30 cellular contexts compared by ENCODE assay signal in the genomic region with DNA sequence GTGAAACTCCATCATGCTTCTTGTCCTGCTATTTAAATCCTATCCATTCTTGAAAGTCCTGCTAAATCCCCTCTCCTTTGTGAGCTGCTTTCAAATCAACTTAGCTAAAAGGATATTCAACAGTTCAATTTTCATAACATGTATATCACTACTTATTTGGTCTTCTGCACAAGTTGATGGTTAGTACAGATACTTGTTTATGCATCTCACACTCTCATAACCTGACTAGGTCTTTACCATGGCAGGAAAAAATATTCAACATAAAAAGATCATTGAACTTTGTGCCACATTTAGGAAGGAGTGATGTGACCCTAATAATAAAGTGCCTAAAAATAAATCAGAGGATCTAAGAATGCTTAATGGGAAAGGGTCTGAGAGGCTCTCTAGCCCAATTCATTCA.
"Had no signal": no experiment of that assay in that cellular context is flagged by ENCODE, and none has a peak within 500 bp of the region (broad histone marks: within the 10 kb centered on the region; RNA-seq: fewer than 3 reads in every experiment).

No MANE protein-coding gene starts in this region.

- H3K9ac ChIP-seq: neural progenitor cell, parathyroid adenoma had no signal

- H3K36me3 Mint-ChIP-seq: natural killer cell, type B pancreatic cell had no signal

- H3K27me3 Mint-ChIP-seq: progenitor cell of endocrine pancreas; stimulated activated memory B cell treated with anti-CD40 and anti-IgM and Interleukin-4, amounts not matched to agents 10 μg/mL and 1 μg/mL and 100 μg/mL, for 72 hours; stimulated activated naive CD8-positive, alpha-beta T cell treated with anti-CD3 and anti-CD28 coated beads, Interleukin-15, amount 100 ng/mL, for 72 hours; type B pancreatic cell had no signal

- H3K36me3 ChIP-seq: ovary, uterus had no signal

- ATAC-seq: natural killer cell; right cardiac atrium; sciatic nerve; stimulated activated memory B cell treated with anti-CD40 and anti-IgM and Interleukin-4, amounts not matched to agents 10 μg/mL and 1 μg/mL and 100 μg/mL, for 72 hours; stimulated activated naive CD8-positive, alpha-beta T cell treated with anti-CD3 and anti-CD28 coated beads, Interleukin-15, amount 100 ng/mL, for 72 hours; stimulated activated naive CD8-positive, alpha-beta T cell treated with anti-CD3 and anti-CD28 coated beads, Interleukin-15, Interleukin-2, amounts not matched to agents 100 U/mL and 50 U/mL, for 24 hours; upper lobe of right lung had no signal

- H3K4me2 ChIP-seq: neural progenitor cell, smooth muscle cell had no signal

- H3K4me3 Mint-ChIP-seq: natural killer cell; nephron; neural progenitor cell; stimulated activated memory B cell treated with anti-CD40 and anti-IgM and Interleukin-4, amounts not matched to agents 10 μg/mL and 1 μg/mL and 100 μg/mL, for 72 hours; stimulated activated naive CD8-positive, alpha-beta T cell treated with anti-CD3 and anti-CD28 coated beads, Interleukin-15, amount 100 ng/mL, for 72 hours; type B pancreatic cell had no signal

- H3K79me2 ChIP-seq: parathyroid adenoma had no signal

- H2AFZ ChIP-seq: neural progenitor cell, parathyroid adenoma had no signal

- H3K27ac Mint-ChIP-seq: natural killer cell; nephron; neural progenitor cell; progenitor cell of endocrine pancreas; stimulated activated memory B cell treated with anti-CD40 and anti-IgM and Interleukin-4, amounts not matched to agents 10 μg/mL and 1 μg/mL and 100 μg/mL, for 72 hours; stimulated activated naive CD8-positive, alpha-beta T cell treated with anti-CD3 and anti-CD28 coated beads, Interleukin-15, amount 100 ng/mL, for 72 hours; type B pancreatic cell had no signal

- H3K27me3 ChIP-seq: neural progenitor cell, ovary, spleen, suprapubic skin, testis, tibial artery, transverse colon, upper lobe of right lung, uterus had no signal

- H3K9me3 Mint-ChIP-seq: natural killer cell; nephron; neural progenitor cell; stimulated activated memory B cell treated with anti-CD40 and anti-IgM and Interleukin-4, amounts not matched to agents 10 μg/mL and 1 μg/mL and 100 μg/mL, for 72 hours; stimulated activated naive CD8-positive, alpha-beta T cell treated with anti-CD3 and anti-CD28 coated beads, Interleukin-15, amount 100 ng/mL, for 72 hours; type B pancreatic cell had no signal

- DNase-seq: natural killer cell; occipital lobe; ovary; posterior cingulate gyrus; psoas muscle; right cardiac atrium; spleen; stimulated activated CD4-positive, alpha-beta T cell treated with anti-CD3 and anti-CD28 coated beads, Interleukin-12 subunit alpha, Interleukin-12 subunit beta, amount 100 ng/mL, for 4 hours; stimulated activated CD4-positive, alpha-beta T cell treated with anti-CD3 and anti-CD28 coated beads, Interleukin-1b, Interleukin-23, amount 100 ng/mL, for 48 hours; stimulated activated CD4-positive, alpha-beta T cell treated with anti-CD3 and anti-CD28 coated beads, Interleukin-4, amount 100 ng/mL, for 1 hour; stimulated activated CD4-positive, alpha-beta T cell treated with anti-CD3 and anti-CD28 coated beads, Interleukin-4, amount 100 ng/mL, for 4 hours; stimulated activated CD8-positive, alpha-beta memory T cell treated with anti-CD3 and anti-CD28 coated beads, Interleukin-4, amount 100 ng/mL, for 48 hours; stimulated activated naive CD4-positive, alpha-beta T cell; stimulated activated naive CD8-positive, alpha-beta T cell treated with anti-CD3 and anti-CD28 coated beads, Interleukin-15, amount 100 ng/mL, for 72 hours; stimulated activated naive CD8-positive, alpha-beta T cell treated with anti-CD3 and anti-CD28 coated beads, Interleukin-15, Interleukin-2, amounts not matched to agents 100 U/mL and 50 U/mL, for 24 hours; testis; tibial artery; transverse colon; upper lobe of right lung; uterus had no signal

- H3K9me3 ChIP-seq: ovary, psoas muscle, spleen, suprapubic skin, testis, tibial artery, transverse colon, upper lobe of right lung, uterus had no signal

- H3K4me3 ChIP-seq: neural progenitor cell, ovary, psoas muscle, skin epidermis, smooth muscle cell, spleen, suprapubic skin, testis, tibial artery, transverse colon, upper lobe of right lung, uterus had no signal

- H3K4me1 ChIP-seq: parathyroid adenoma, psoas muscle, spleen, suprapubic skin, testis, tibial artery, transverse colon, upper lobe of right lung, uterus had no signal

- H3K27ac ChIP-seq: neural progenitor cell, ovary, parathyroid adenoma, psoas muscle, skin epidermis, spleen, suprapubic skin, testis, tibial artery, transverse colon, upper lobe of right lung, uterus had no signal

- H3K4me1 Mint-ChIP-seq: neural progenitor cell; stimulated activated memory B cell treated with anti-CD40 and anti-IgM and Interleukin-4, amounts not matched to agents 10 μg/mL and 1 μg/mL and 100 μg/mL, for 72 hours; stimulated activated naive CD8-positive, alpha-beta T cell treated with anti-CD3 and anti-CD28 coated beads, Interleukin-15, amount 100 ng/mL, for 72 hours had no signal
